Comparison of ENCODE assay signal across 1 cellular context in genomic region chr2:219298759-219299371, GRCh38.
TF ChIP-seq lines count a peak whose summit lies in the region.

No MANE protein-coding gene starts in this region.

TF ChIP-seq in K562, 482 proteins besides CTCF, POLR2A, EP300 and RAD21 (continued from another document and continues in another):
- TF ChIP-seq MXD1 (CRISPR knock-in tag; IDR thresholded peaks at IDR 0.05; ENCODE audit: borderline replicate concordance, poor library complexity, severe bottlenecking): no peak
- TF ChIP-seq PKNOX1 (IDR thresholded peaks at IDR 0.05): no peak
- peak; percentile 29; the same call in 1 of the 2 replicates for TF ChIP-seq MTA3 (IDR thresholded peaks at IDR 0.05; ENCODE audit: borderline replicate concordance)
- TF ChIP-seq NR4A1 (CRISPR knock-in tag; IDR thresholded peaks at IDR 0.05): no peak
- no peak for TF ChIP-seq NR4A1 (tag; IDR thresholded peaks at IDR 0.05)
- no peak for TF ChIP-seq U2AF2 (optimal IDR thresholded peaks at IDR 0.05; ENCODE audit: low read depth, low read length)
- TF ChIP-seq ZNF76 (CRISPR knock-in tag; IDR thresholded peaks at IDR 0.05; ENCODE audit: borderline replicate concordance): no peak
- no peak for TF ChIP-seq FOXK1 (CRISPR knock-in tag; IDR thresholded peaks at IDR 0.05; ENCODE audit: borderline replicate concordance)
- no peak for TF ChIP-seq E2F6 (IDR thresholded peaks at IDR 0.05; ENCODE audit: borderline replicate concordance in 1 of 2, extremely low read depth in 1 of 2, insufficient read depth in 1 of 2, insufficient read length in 1 of 2, low read depth in 1 of 2, low read length in 1 of 2, poor library complexity in 1 of 2, severe bottlenecking in 1 of 2)
- TF ChIP-seq UBTF (IDR thresholded peaks at IDR 0.05; ENCODE audit: borderline replicate concordance in 1 of 2, low read depth in 2 of 2, low read length in 2 of 2): no peak
- no peak for TF ChIP-seq GATAD2A (IDR thresholded peaks at IDR 0.05)
- TF ChIP-seq TCF3 (CRISPR knock-in tag; IDR thresholded peaks at IDR 0.05): no peak
- TF ChIP-seq HMGN3 (IDR thresholded peaks at IDR 0.05; ENCODE audit: borderline replicate concordance, extremely low read depth, insufficient read length, low read depth, low read length): no peak
- TF ChIP-seq CCNT2 (IDR thresholded peaks at IDR 0.05; ENCODE audit: borderline replicate concordance, extremely low read depth, insufficient read length, low read depth, low read length): no peak
- no peak for TF ChIP-seq GABPB1 (CRISPR knock-in tag; IDR thresholded peaks at IDR 0.05)
- no peak for TF ChIP-seq IFI16 (CRISPR knock-in tag; IDR thresholded peaks at IDR 0.05)
- no peak for TF ChIP-seq BCOR (IDR thresholded peaks at IDR 0.05)
- TF ChIP-seq ESRRA (IDR thresholded peaks at IDR 0.05; ENCODE audit: borderline replicate concordance, low read depth): 0 out of 2 replicates have a peak, but pooled peaks have one; percentile 28
- TF ChIP-seq, protein P1, sequence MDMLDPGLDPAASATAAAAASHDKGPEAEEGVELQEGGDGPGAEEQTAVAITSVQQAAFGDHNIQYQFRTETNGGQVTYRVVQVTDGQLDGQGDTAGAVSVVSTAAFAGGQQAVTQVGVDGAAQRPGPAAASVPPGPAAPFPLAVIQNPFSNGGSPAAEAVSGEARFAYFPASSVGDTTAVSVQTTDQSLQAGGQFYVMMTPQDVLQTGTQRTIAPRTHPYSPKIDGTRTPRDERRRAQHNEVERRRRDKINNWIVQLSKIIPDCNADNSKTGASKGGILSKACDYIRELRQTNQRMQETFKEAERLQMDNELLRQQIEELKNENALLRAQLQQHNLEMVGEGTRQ (CRISPR knock-in tag; IDR thresholded peaks at IDR 0.05): no peak
- peak; percentile 12; the same call in 1 of the 2 replicates for TF ChIP-seq ARID2 (IDR thresholded peaks at IDR 0.05)
- no peak for TF ChIP-seq HNRNPH1 (optimal IDR thresholded peaks at IDR 0.05; ENCODE audit: low read depth, low read length)
- no peak for TF ChIP-seq ATF7 (IDR thresholded peaks at IDR 0.05)
- TF ChIP-seq TFE3 (CRISPR knock-in tag; IDR thresholded peaks at IDR 0.05): no peak
- TF ChIP-seq PRDM10 (IDR thresholded peaks at IDR 0.05; ENCODE audit: partially characterized antibody): no peak
- TF ChIP-seq MAZ (CRISPR knock-in tag; conservative IDR thresholded peaks at IDR 0.05 in 1 of 2, IDR thresholded peaks at IDR 0.05 in 1 of 2): peak in 1 of 2 experiments; percentile 70; a peak in 2 of 4 replicates
- TF ChIP-seq SRF (CRISPR knock-in tag; IDR thresholded peaks at IDR 0.05): no peak
- no peak for TF ChIP-seq RAD51 (IDR thresholded peaks at IDR 0.05; ENCODE audit: borderline replicate concordance, low read depth)
- no peak for TF ChIP-seq TEAD2 (tag; IDR thresholded peaks at IDR 0.05)
- no peak for TF ChIP-seq ERF (CRISPR knock-in tag; IDR thresholded peaks at IDR 0.05)
- no peak for TF ChIP-seq MCM3 (IDR thresholded peaks at IDR 0.05)
- TF ChIP-seq ZNF644 (tag; IDR thresholded peaks at IDR 0.05; ENCODE audit: low read depth): no peak
- peak; percentile 62; the same call in 1 of the 2 replicates for TF ChIP-seq XRCC5 (IDR thresholded peaks at IDR 0.05; ENCODE audit: low read depth, low read length)
- no peak for TF ChIP-seq ZFX (CRISPR knock-in tag; IDR thresholded peaks at IDR 0.05)
- no peak for TF ChIP-seq BRCA1 (IDR thresholded peaks at IDR 0.05)
- TF ChIP-seq BRCA1 (CRISPR knock-in tag; IDR thresholded peaks at IDR 0.05): no peak
- TF ChIP-seq ZSCAN29 (IDR thresholded peaks at IDR 0.05): no peak
- TF ChIP-seq ZC3H8 (IDR thresholded peaks at IDR 0.05): no peak
- no peak for TF ChIP-seq ZNF77 (CRISPR knock-in tag; IDR thresholded peaks at IDR 0.05)
- TF ChIP-seq NR2C2 (CRISPR knock-in tag; IDR thresholded peaks at IDR 0.05): no peak
- no peak for TF ChIP-seq NR2C2 (tag; IDR thresholded peaks at IDR 0.05)
- no peak for TF ChIP-seq HINFP (tag; conservative IDR thresholded peaks at IDR 0.05; ENCODE audit: low read depth)
- TF ChIP-seq, protein P2, sequence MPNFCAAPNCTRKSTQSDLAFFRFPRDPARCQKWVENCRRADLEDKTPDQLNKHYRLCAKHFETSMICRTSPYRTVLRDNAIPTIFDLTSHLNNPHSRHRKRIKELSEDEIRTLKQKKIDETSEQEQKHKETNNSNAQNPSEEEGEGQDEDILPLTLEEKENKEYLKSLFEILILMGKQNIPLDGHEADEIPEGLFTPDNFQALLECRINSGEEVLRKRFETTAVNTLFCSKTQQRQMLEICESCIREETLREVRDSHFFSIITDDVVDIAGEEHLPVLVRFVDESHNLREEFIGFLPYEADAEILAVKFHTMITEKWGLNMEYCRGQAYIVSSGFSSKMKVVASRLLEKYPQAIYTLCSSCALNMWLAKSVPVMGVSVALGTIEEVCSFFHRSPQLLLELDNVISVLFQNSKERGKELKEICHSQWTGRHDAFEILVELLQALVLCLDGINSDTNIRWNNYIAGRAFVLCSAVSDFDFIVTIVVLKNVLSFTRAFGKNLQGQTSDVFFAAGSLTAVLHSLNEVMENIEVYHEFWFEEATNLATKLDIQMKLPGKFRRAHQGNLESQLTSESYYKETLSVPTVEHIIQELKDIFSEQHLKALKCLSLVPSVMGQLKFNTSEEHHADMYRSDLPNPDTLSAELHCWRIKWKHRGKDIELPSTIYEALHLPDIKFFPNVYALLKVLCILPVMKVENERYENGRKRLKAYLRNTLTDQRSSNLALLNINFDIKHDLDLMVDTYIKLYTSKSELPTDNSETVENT (CRISPR knock-in tag; IDR thresholded peaks at IDR 0.05): no peak
- TF ChIP-seq, protein P3, sequence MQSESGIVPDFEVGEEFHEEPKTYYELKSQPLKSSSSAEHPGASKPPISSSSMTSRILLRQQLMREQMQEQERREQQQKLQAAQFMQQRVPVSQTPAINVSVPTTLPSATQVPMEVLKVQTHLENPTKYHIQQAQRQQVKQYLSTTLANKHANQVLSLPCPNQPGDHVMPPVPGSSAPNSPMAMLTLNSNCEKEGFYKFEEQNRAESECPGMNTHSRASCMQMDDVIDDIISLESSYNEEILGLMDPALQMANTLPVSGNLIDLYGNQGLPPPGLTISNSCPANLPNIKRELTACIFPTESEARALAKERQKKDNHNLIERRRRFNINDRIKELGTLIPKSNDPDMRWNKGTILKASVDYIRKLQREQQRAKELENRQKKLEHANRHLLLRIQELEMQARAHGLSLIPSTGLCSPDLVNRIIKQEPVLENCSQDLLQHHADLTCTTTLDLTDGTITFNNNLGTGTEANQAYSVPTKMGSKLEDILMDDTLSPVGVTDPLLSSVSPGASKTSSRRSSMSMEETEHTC (IDR thresholded peaks at IDR 0.05): no peak
- TF ChIP-seq, protein P4, sequence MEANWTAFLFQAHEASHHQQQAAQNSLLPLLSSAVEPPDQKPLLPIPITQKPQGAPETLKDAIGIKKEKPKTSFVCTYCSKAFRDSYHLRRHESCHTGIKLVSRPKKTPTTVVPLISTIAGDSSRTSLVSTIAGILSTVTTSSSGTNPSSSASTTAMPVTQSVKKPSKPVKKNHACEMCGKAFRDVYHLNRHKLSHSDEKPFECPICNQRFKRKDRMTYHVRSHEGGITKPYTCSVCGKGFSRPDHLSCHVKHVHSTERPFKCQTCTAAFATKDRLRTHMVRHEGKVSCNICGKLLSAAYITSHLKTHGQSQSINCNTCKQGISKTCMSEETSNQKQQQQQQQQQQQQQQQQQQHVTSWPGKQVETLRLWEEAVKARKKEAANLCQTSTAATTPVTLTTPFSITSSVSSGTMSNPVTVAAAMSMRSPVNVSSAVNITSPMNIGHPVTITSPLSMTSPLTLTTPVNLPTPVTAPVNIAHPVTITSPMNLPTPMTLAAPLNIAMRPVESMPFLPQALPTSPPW (CRISPR knock-in tag; IDR thresholded peaks at IDR 0.05): peak; percentile 45; the same call in 1 of the 2 replicates
- TF ChIP-seq TAF1 (IDR thresholded peaks at IDR 0.05; ENCODE audit: control insufficient read depth, extremely low read depth, insufficient read depth, low read length, severe bottlenecking): no peak
- TF ChIP-seq YBX1 (IDR thresholded peaks at IDR 0.05): no peak
- TF ChIP-seq TAF9B (IDR thresholded peaks at IDR 0.05; ENCODE audit: partially characterized antibody): no peak
